8 cellular contexts compared by ENCODE assay signal in the genomic region with DNA sequence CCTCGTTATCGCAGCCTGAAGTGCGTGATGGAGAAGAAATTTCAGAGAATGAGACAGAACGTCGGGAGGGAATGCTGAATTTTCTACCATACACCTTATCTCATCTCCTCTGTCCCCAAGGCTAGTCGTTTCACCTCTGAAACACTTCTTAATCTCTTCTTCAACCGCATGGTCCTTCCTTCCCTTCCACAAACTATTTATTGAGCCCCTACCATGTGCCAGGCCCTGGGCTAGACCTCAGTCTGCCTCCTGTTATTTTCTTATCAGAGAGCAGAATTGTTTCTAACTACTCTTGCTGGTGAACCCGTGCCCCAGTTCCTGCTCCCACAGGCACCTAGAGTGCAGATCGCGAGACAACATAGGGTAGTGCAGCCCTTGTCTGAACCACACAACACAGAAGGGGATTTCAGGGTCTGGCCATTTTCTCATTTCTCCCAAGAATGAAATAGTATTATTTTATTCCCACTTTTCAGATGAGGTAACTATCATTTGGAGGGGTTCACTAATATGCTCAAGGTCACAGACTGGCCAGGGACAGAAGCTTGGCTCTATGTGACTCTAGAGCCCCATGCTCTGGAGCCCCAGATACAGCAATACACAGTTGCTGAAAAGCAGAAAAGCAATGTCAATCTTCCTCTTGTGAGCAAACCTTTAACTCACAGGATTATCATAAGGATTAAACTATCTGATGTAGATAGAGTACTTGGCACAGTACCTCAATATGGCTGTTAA. TPM values are rescaled to one million over a fixed set of nuclear protein-coding genes. Genes with fewer than 3 reads are reported as not detected.
DNase-seq lines count a peak whose midpoint lies in the region; ATAC-seq, FAIRE-seq and TF ChIP-seq lines count a peak whose summit lies in the region.

No MANE protein-coding gene starts in this region.

- 3% methylated on average over 8 of the region's 10 CpGs for WGBS in HepG2 (ENCODE audit: low lambda C conversion rate)
- 0 to 5% methylated on average over 5 to 10 of the region's 10 CpGs for WGBS in transverse colon (ENCODE audit: low coverage in 1 of 2), 2 donors

- no peak for TF ChIP-seq RAD21 in HepG2 (CRISPR knock-in tag; IDR thresholded peaks at IDR 0.05)

- in situ Hi-C loops in astrocyte of the spinal cord (cut with HindIII; ENCODE audit: low sequenced_read_pairs), result no loop called here
- in situ Hi-C loops in HepG2 (cut with HindIII; ENCODE audit: extremely low pct_ligation_motif_present, low pct_unique_long_range_greater_than_20kb), result no loop called here
- in situ Hi-C loops in transverse colon (cut with MboI; ENCODE audit: low pct_ligation_motif_present in 1 of 4, low pct_unique_long_range_greater_than_20kb in 1 of 4, low sequenced_read_pairs in 3 of 4), result no loop called here

- H3K4me3 ChIP-seq in GM12865 (ENCODE audit: low read depth, low read length) (peak overlapping the region; percentile 64), KMS-11 (IDR thresholded peaks at IDR 0.05; ENCODE audit: insufficient read depth, low read depth, low read length) (no peak overlapping the region), astrocyte of the spinal cord (ENCODE audit: low read depth, low read length) (peak overlapping the region; percentile 59), HepG2 (replicated peaks in 1 of 3; ENCODE audit: insufficient read depth in 1 of 3, low read depth in 2 of 3, low read length in 3 of 3) (peak overlapping the region; percentile 66 to 84 (median 84)), transverse colon (peak overlapping the region; percentile 31 to 99 (median 95))

- H3K27me3 ChIP-seq in KMS-11 (ENCODE audit: insufficient read depth, low read depth), result no peaks in the 10 kb centered on the region
- no peaks in the 10 kb centered on the region; a peak in 1 of 5 replicates for H3K27me3 ChIP-seq in HepG2 (ENCODE audit: control insufficient read depth in 1 of 2, insufficient read depth in 2 of 2, low read length in 2 of 2)
- no peaks in the 10 kb centered on the region for H3K27me3 ChIP-seq in transverse colon

- H3K4me2 ChIP-seq in KMS-11, result peak overlapping the region; percentile 90
- H3K4me2 ChIP-seq in HepG2 (ENCODE audit: low read depth, low read length), result peak overlapping the region; percentile 99

- ATAC-seq in HepG2, result peak; percentile 58

- intact Hi-C loops in HepG2 (cut with micrococcal nuclease; ENCODE audit: unreplicated experiment), result loop anchor here (10.0 kb wide), 1 partner anchor 74 kb away; the partner anchor contains the start of gene RABIF
- intact Hi-C loops in transverse colon (cut with DNase I; ENCODE audit: low total_unique reads), result no loop called here

- peak; percentile 16 for DNase-seq in GM12865 (ENCODE audit: low read depth)
- DNase-seq in astrocyte of the spinal cord (ENCODE audit: low read depth, low spot score), result no peak
- DNase-seq in HepG2 (ENCODE audit: low spot score), result no peak
- peak; percentile 35 for DNase-seq in transverse colon
- no peak for DNase-seq in NCI-H1436 treated with DMSO at 0.1 percent for 48 hours (lab: John Stamatoyannopoulos, UW)
- DNase-seq in UCSD-AML1 (lab: John Stamatoyannopoulos, UW; ENCODE audit: unreplicated experiment), result no peak
- DNase-seq in AG08396 (ENCODE audit: low spot score), result no peak

- TF ChIP-seq EP300 in HepG2 (IDR thresholded peaks at IDR 0.05; ENCODE audit: low read depth in 2 of 2, low read length in 2 of 2), result no peak; a peak in 1 of 4 replicates
- no peak for TF ChIP-seq EP300 in HepG2 (CRISPR knock-in tag; IDR thresholded peaks at IDR 0.05; ENCODE audit: borderline replicate concordance)
- no peak for TF ChIP-seq EP300 in transverse colon (IDR thresholded peaks at IDR 0.05; ENCODE audit: low read depth)

- no peak overlapping the region for H3K27ac ChIP-seq in KMS-11
- H3K27ac ChIP-seq in HepG2 (ENCODE audit: extremely low read length, insufficient read depth, low read length), result peak overlapping the region; percentile 52
- H3K27ac ChIP-seq in transverse colon, result peak overlapping the region; percentile 93 to 98 (median 96)

- peaks cover 43% of the 10 kb centered on the region for H3K79me2 ChIP-seq in KMS-11 (ENCODE audit: insufficient read depth, low read depth)
- peaks cover 41% of the 10 kb centered on the region for H3K79me2 ChIP-seq in HepG2 (ENCODE audit: insufficient read depth, low read length)

- H4K20me1 ChIP-seq in KMS-11 (ENCODE audit: insufficient read depth), result no peaks in the 10 kb centered on the region
- H4K20me1 ChIP-seq in HepG2 (ENCODE audit: insufficient read depth, low read length), result peaks cover 7% of the 10 kb centered on the region; the same call in 1 of the 2 replicates

- POLR2A ChIA-PET in HepG2 (lab: Yijun Ruan, JAX), result interaction anchor here (0.6 to 1.0 kb wide), 3 partner anchors 13 to 97 kb away, joined by 4 to 6 read pairs (median 4); partner anchors contain the start of gene KLHL12

- H3K9ac ChIP-seq in KMS-11, result peak overlapping the region; percentile 80; the same call in 1 of the 2 replicates
- peak overlapping the region; percentile 75 for H3K9ac ChIP-seq in HepG2 (ENCODE audit: insufficient read depth, low read depth, low read length)

- H3K9me3 ChIP-seq in HepG2 (ENCODE audit: low read length), result no peaks in the 10 kb centered on the region
- H3K9me3 ChIP-seq in transverse colon, result no peaks in the 10 kb centered on the region

- TSS peak; percentile 97 for BruUV-seq in HepG2 (replicated peaks; lab: Mats Ljungman, UMichigan)

- FAIRE-seq in HepG2 (lab: Jason Lieb, UNC), result no peak

- H3K4me1 ChIP-seq in KMS-11 (ENCODE audit: low read depth, poor library complexity, severe bottlenecking) (peaks cover 47% of the 10 kb centered on the region), HepG2 (ENCODE audit: insufficient read depth, low read length) (peaks cover 52% of the 10 kb centered on the region), transverse colon (peaks cover 5 to 45% (median 23%) of the 10 kb centered on the region in 4 donors)

- no peak for TF ChIP-seq CTCF in GM12865 (IDR thresholded peaks at IDR 0.05; ENCODE audit: insufficient read depth, low read depth, low read length, missing control alignments)
- TF ChIP-seq CTCF in KMS-11 (conservative IDR thresholded peaks at IDR 0.05; ENCODE audit: low read depth, low read length), result no peak
- TF ChIP-seq CTCF in astrocyte of the spinal cord (IDR thresholded peaks at IDR 0.05; ENCODE audit: low read depth, low read length), result no peak
- TF ChIP-seq CTCF in HepG2 (CRISPR knock-in tag; IDR thresholded peaks at IDR 0.05), result no peak
- TF ChIP-seq CTCF in transverse colon (IDR thresholded peaks at IDR 0.05), result no peak

- H3K36me3 ChIP-seq in KMS-11 (ENCODE audit: insufficient read depth) (no peaks in the 10 kb centered on the region), HepG2 (replicated peaks in 1 of 2; ENCODE audit: control insufficient read depth in 1 of 2, insufficient read depth in 2 of 2, low read length in 2 of 2) (peaks cover 0 to 5% of the 10 kb centered on the region in 2 experiments; a peak in 2 of 5 replicates), transverse colon (no peaks in the 10 kb centered on the region)

- CTCF ChIA-PET in HepG2 (lab: Yijun Ruan, JAX; ENCODE audit: low intra/inter-chr PET ratio, low total read pairs), result no interaction called here

- TF ChIP-seq POLR2A in HepG2 (IDR thresholded peaks at IDR 0.05; ENCODE audit: insufficient read depth in 1 of 2, low read depth in 2 of 2, low read length in 2 of 2) (no peak), transverse colon (IDR thresholded peaks at IDR 0.05) (no peak)

- H2AFZ ChIP-seq in KMS-11 (ENCODE audit: low read depth), result peak overlapping the region; percentile 57; the same call in 1 of the 2 replicates
- peak overlapping the region; percentile 99 for H2AFZ ChIP-seq in HepG2 (ENCODE audit: low read length)

RNA-seq across cellular contexts. Expression of gene ADIPOR1, which starts 0.6 kb away (rescaled TPM):
- total RNA-seq in HepG2 (2016; rRNA removed; fragmentation: Illumina TruSeq; extraction: Trizol) (55.7 and 60.0 TPM in 2 replicates), transverse colon (100 to 1,000 TPM in 1 of 4 donors, 10 to 100 TPM in 3; 19.1 to 103 (median 60.6) TPM)
- total RNA-seq in HepG2 (2016; cell fraction: cytosol; rRNA removed; fragmentation: Illumina TruSeq; extraction: Trizol; ENCODE audit: low read depth), result 116 and 119 TPM in 2 replicates
- 55.1 and 57.7 TPM in 2 replicates for total RNA-seq in HepG2 (2016; cell fraction: insoluble cytoplasmic fraction; rRNA removed; fragmentation: Illumina TruSeq; extraction: Trizol)
- total RNA-seq in HepG2 (2016; cell fraction: membrane; rRNA removed; fragmentation: Illumina TruSeq; extraction: Trizol), result 200 TPM in 2 replicates
- total RNA-seq in HepG2 (2016; cell fraction: nucleus; rRNA removed; fragmentation: Illumina TruSeq; extraction: Trizol), result 26.3 and 33.3 TPM in 2 replicates
- polyA plus RNA-seq in HepG2 (2011; rRNA removed), result 124 and 141 TPM in 2 replicates
- 127 and 156 TPM in 2 replicates for polyA plus RNA-seq in HepG2 (2011; cell fraction: cytosol; rRNA removed)
- polyA plus RNA-seq in HepG2 (2011; cell fraction: nucleus; rRNA removed), result 50.3 and 53.5 TPM in 2 replicates
- polyA plus RNA-seq in HepG2 (2012), result 65.7 and 73.9 TPM in 2 replicates
- 178 and 186 TPM in 2 replicates for polyA plus RNA-seq in HepG2 (2016; cell fraction: cytosol; fragmentation: Illumina TruSeq; extraction: Trizol; ENCODE audit: low read depth)
- polyA plus RNA-seq in HepG2 (2016; cell fraction: insoluble cytoplasmic fraction; fragmentation: Illumina TruSeq; extraction: Trizol; ENCODE audit: low read depth), result 75.5 and 80.9 TPM in 2 replicates
- polyA plus RNA-seq in HepG2 (2016; cell fraction: membrane; fragmentation: Illumina TruSeq; extraction: Trizol; ENCODE audit: low read depth), result 224 and 225 TPM in 2 replicates
- polyA plus RNA-seq in HepG2 (2016; cell fraction: nucleus; fragmentation: Illumina TruSeq; extraction: Trizol; ENCODE audit: insufficient read depth, low read depth), result 58.1 and 58.4 TPM in 2 replicates
- polyA minus RNA-seq in HepG2 (2011; rRNA and poly(A)+ RNA removed; ENCODE audit: low replicate concordance), result 194 and 401 TPM in 2 replicates
- 65.3 and 71.4 TPM in 2 replicates for polyA minus RNA-seq in HepG2 (2011; cell fraction: cytosol; rRNA and poly(A)+ RNA removed)
- polyA minus RNA-seq in HepG2 (2011; cell fraction: nucleus; rRNA and poly(A)+ RNA removed), result 39.9 and 41.4 TPM in 2 replicates

RNA-seq across cellular contexts. Expression of gene CYB5R1, which starts 8.3 kb away (rescaled TPM):
- 7.9 and 18.9 TPM in 2 replicates for total RNA-seq in HepG2 (2016; rRNA removed; fragmentation: Illumina TruSeq; extraction: Trizol)
- 5.7 and 6.4 TPM in 2 replicates for total RNA-seq in HepG2 (2016; cell fraction: cytosol; rRNA removed; fragmentation: Illumina TruSeq; extraction: Trizol; ENCODE audit: low read depth)
- total RNA-seq in HepG2 (2016; cell fraction: insoluble cytoplasmic fraction; rRNA removed; fragmentation: Illumina TruSeq; extraction: Trizol), result 7.2 and 19.9 TPM in 2 replicates
- total RNA-seq in HepG2 (2016; cell fraction: membrane; rRNA removed; fragmentation: Illumina TruSeq; extraction: Trizol), result 6.6 and 8.2 TPM in 2 replicates
- 19.1 and 22.2 TPM in 2 replicates for total RNA-seq in HepG2 (2016; cell fraction: nucleus; rRNA removed; fragmentation: Illumina TruSeq; extraction: Trizol)
- 18.7 and 21.4 TPM in 2 replicates for polyA plus RNA-seq in HepG2 (2011; rRNA removed)
- polyA plus RNA-seq in HepG2 (2011; cell fraction: cytosol; rRNA removed), result 16.6 and 18.4 TPM in 2 replicates
- polyA plus RNA-seq in HepG2 (2011; cell fraction: nucleus; rRNA removed), result 25.5 and 32.4 TPM in 2 replicates
- 19.2 and 20.3 TPM in 2 replicates for polyA plus RNA-seq in HepG2 (2012)
- polyA plus RNA-seq in HepG2 (2016; cell fraction: cytosol; fragmentation: Illumina TruSeq; extraction: Trizol; ENCODE audit: low read depth), result 4.6 and 5.2 TPM in 2 replicates
- 7.2 and 8.0 TPM in 2 replicates for polyA plus RNA-seq in HepG2 (2016; cell fraction: insoluble cytoplasmic fraction; fragmentation: Illumina TruSeq; extraction: Trizol; ENCODE audit: low read depth)
- polyA plus RNA-seq in HepG2 (2016; cell fraction: membrane; fragmentation: Illumina TruSeq; extraction: Trizol; ENCODE audit: low read depth), result 5.6 and 6.0 TPM in 2 replicates
- 28.5 and 33.9 TPM in 2 replicates for polyA plus RNA-seq in HepG2 (2016; cell fraction: nucleus; fragmentation: Illumina TruSeq; extraction: Trizol; ENCODE audit: insufficient read depth, low read depth)
- 28.9 and 38.2 TPM in 2 replicates for polyA minus RNA-seq in HepG2 (2011; rRNA and poly(A)+ RNA removed; ENCODE audit: low replicate concordance)
- 6.5 and 12.1 TPM in 2 replicates for polyA minus RNA-seq in HepG2 (2011; cell fraction: cytosol; rRNA and poly(A)+ RNA removed)
- polyA minus RNA-seq in HepG2 (2011; cell fraction: nucleus; rRNA and poly(A)+ RNA removed), result 21.4 and 21.9 TPM in 2 replicates
- 10 to 100 TPM in 3 of 4 donors, 1 to 10 TPM in 1; 2.2 to 35.9 (median 26.7) TPM for total RNA-seq in transverse colon

RNA-seq across cellular contexts. Expression of gene KLHL12, which starts 31.7 kb away (rescaled TPM):
- total RNA-seq in HepG2 (2016; rRNA removed; fragmentation: Illumina TruSeq; extraction: Trizol), result 25.2 and 34.2 TPM in 2 replicates
- total RNA-seq in HepG2 (2016; cell fraction: cytosol; rRNA removed; fragmentation: Illumina TruSeq; extraction: Trizol; ENCODE audit: low read depth), result 7.3 and 7.9 TPM in 2 replicates
- 26.4 and 33.3 TPM in 2 replicates for total RNA-seq in HepG2 (2016; cell fraction: insoluble cytoplasmic fraction; rRNA removed; fragmentation: Illumina TruSeq; extraction: Trizol)
- total RNA-seq in HepG2 (2016; cell fraction: membrane; rRNA removed; fragmentation: Illumina TruSeq; extraction: Trizol), result 21.4 and 23.3 TPM in 2 replicates
- total RNA-seq in HepG2 (2016; cell fraction: nucleus; rRNA removed; fragmentation: Illumina TruSeq; extraction: Trizol), result 17.6 and 18.9 TPM in 2 replicates
- 18.4 and 19.2 TPM in 2 replicates for polyA plus RNA-seq in HepG2 (2011; rRNA removed)
- 10.6 and 14.8 TPM in 2 replicates for polyA plus RNA-seq in HepG2 (2011; cell fraction: cytosol; rRNA removed)
- polyA plus RNA-seq in HepG2 (2011; cell fraction: nucleus; rRNA removed), result 15.6 and 19.5 TPM in 2 replicates
- 11.2 and 13.3 TPM in 2 replicates for polyA plus RNA-seq in HepG2 (2012)
- polyA plus RNA-seq in HepG2 (2016; cell fraction: cytosol; fragmentation: Illumina TruSeq; extraction: Trizol; ENCODE audit: low read depth), result 6.3 and 7.2 TPM in 2 replicates
- polyA plus RNA-seq in HepG2 (2016; cell fraction: insoluble cytoplasmic fraction; fragmentation: Illumina TruSeq; extraction: Trizol; ENCODE audit: low read depth), result 24.9 and 26.5 TPM in 2 replicates
- 13.6 and 14.2 TPM in 2 replicates for polyA plus RNA-seq in HepG2 (2016; cell fraction: membrane; fragmentation: Illumina TruSeq; extraction: Trizol; ENCODE audit: low read depth)
- 23.9 and 24.7 TPM in 2 replicates for polyA plus RNA-seq in HepG2 (2016; cell fraction: nucleus; fragmentation: Illumina TruSeq; extraction: Trizol; ENCODE audit: insufficient read depth, low read depth)
- 20.4 and 27.5 TPM in 2 replicates for polyA minus RNA-seq in HepG2 (2011; rRNA and poly(A)+ RNA removed; ENCODE audit: low replicate concordance)
- polyA minus RNA-seq in HepG2 (2011; cell fraction: cytosol; rRNA and poly(A)+ RNA removed), result 10.0 and 11.4 TPM in 2 replicates
- 17.6 and 26.7 TPM in 2 replicates for polyA minus RNA-seq in HepG2 (2011; cell fraction: nucleus; rRNA and poly(A)+ RNA removed)
- total RNA-seq in transverse colon, result 10 to 100 TPM; 10.5 to 26.6 (median 19.4) TPM

RNA-seq across cellular contexts. Expression of gene TMEM183A, which starts 48.5 kb away (rescaled TPM):
- total RNA-seq in HepG2 (2016; rRNA removed; fragmentation: Illumina TruSeq; extraction: Trizol) (82.0 and 85.4 TPM in 2 replicates), transverse colon (100 to 1,000 TPM; 104 to 253 (median 111) TPM)
- total RNA-seq in HepG2 (2016; cell fraction: cytosol; rRNA removed; fragmentation: Illumina TruSeq; extraction: Trizol; ENCODE audit: low read depth), result 117 and 147 TPM in 2 replicates
- total RNA-seq in HepG2 (2016; cell fraction: insoluble cytoplasmic fraction; rRNA removed; fragmentation: Illumina TruSeq; extraction: Trizol), result 82.0 and 82.7 TPM in 2 replicates
- total RNA-seq in HepG2 (2016; cell fraction: membrane; rRNA removed; fragmentation: Illumina TruSeq; extraction: Trizol), result 214 and 215 TPM in 2 replicates
- 59.5 and 61.7 TPM in 2 replicates for total RNA-seq in HepG2 (2016; cell fraction: nucleus; rRNA removed; fragmentation: Illumina TruSeq; extraction: Trizol)
- polyA plus RNA-seq in HepG2 (2011; rRNA removed), result 56.2 and 59.7 TPM in 2 replicates
- polyA plus RNA-seq in HepG2 (2011; cell fraction: cytosol; rRNA removed), result 65.4 and 69.6 TPM in 2 replicates
- polyA plus RNA-seq in HepG2 (2011; cell fraction: nucleus; rRNA removed), result 86.6 and 92.4 TPM in 2 replicates
- 28.1 and 30.6 TPM in 2 replicates for polyA plus RNA-seq in HepG2 (2012)
- 140 and 156 TPM in 2 replicates for polyA plus RNA-seq in HepG2 (2016; cell fraction: cytosol; fragmentation: Illumina TruSeq; extraction: Trizol; ENCODE audit: low read depth)
- polyA plus RNA-seq in HepG2 (2016; cell fraction: insoluble cytoplasmic fraction; fragmentation: Illumina TruSeq; extraction: Trizol; ENCODE audit: low read depth), result 69.4 and 76.0 TPM in 2 replicates
- 186 and 191 TPM in 2 replicates for polyA plus RNA-seq in HepG2 (2016; cell fraction: membrane; fragmentation: Illumina TruSeq; extraction: Trizol; ENCODE audit: low read depth)
- 82.0 and 83.2 TPM in 2 replicates for polyA plus RNA-seq in HepG2 (2016; cell fraction: nucleus; fragmentation: Illumina TruSeq; extraction: Trizol; ENCODE audit: insufficient read depth, low read depth)
- 142 and 277 TPM in 2 replicates for polyA minus RNA-seq in HepG2 (2011; rRNA and poly(A)+ RNA removed; ENCODE audit: low replicate concordance)
- 22.9 and 28.1 TPM in 2 replicates for polyA minus RNA-seq in HepG2 (2011; cell fraction: cytosol; rRNA and poly(A)+ RNA removed)
- polyA minus RNA-seq in HepG2 (2011; cell fraction: nucleus; rRNA and poly(A)+ RNA removed), result 96.7 and 106 TPM in 2 replicates

Comparison
In these comparisons a context has a peak if more than half of its experiments do, and no peak if none do; other contexts are left out.
1. DNase-seq: peak in GM12865 (single experiment) and transverse colon (single experiment); none in astrocyte of the spinal cord (single experiment), HepG2 (single experiment), NCI-H1436 treated with DMSO at 0.1 percent for 48 hours (single experiment), UCSD-AML1 (single experiment) and AG08396 (single experiment).